Comparison of ENCODE assay signal across 20 cellular contexts in the genomic region with DNA sequence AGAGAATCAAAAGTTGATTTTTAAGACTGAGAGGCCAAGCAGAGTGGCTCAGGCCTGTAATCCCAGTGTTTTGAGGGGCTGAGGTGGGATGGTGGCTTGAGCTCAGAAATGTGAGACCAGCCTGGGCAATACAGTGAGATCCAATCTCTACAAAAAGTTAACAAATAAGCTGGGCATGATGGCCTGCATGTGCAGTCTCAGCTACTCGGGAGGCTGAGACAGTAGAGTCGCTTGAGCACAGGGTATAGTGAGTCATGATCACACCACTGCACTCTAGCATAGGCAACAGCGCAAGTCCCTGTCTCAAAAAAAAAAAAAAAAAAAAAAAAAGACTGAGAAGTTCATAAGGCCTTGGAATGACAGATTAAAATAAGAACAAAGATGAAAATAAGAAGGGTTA.
"Had no signal": no experiment of that assay in that cellular context is flagged by ENCODE, and none has a peak within 500 bp of the region (broad histone marks: within the 10 kb centered on the region; RNA-seq: fewer than 3 reads in every experiment).

No MANE protein-coding gene starts in this region.

- H3K36me3 ChIP-seq: gastroesophageal sphincter, right lobe of liver, stomach, suprapubic skin, transverse colon, uterus, WERI-Rb-1 had no signal

- H3K27ac ChIP-seq: gastroesophageal sphincter, right lobe of liver, skin epidermis, stomach, suprapubic skin, transverse colon, uterus, WERI-Rb-1 had no signal

- H3K4me3 ChIP-seq: gastroesophageal sphincter, right lobe of liver, skin epidermis, stomach, suprapubic skin, transverse colon, uterus had no signal

- DNase-seq: activated CD4-positive, alpha-beta T cell treated with anti-CD3 and anti-CD28 coated beads for 1 hour; activated CD4-positive, alpha-beta T cell treated with anti-CD3 and anti-CD28 coated beads, Interleukin-2, amount 50 U/mL, for 1 hour; activated CD8-positive, alpha-beta T cell treated with anti-CD3 and anti-CD28 coated beads, Interleukin-2, amount 10 ng/mL, durations not matched to agents 7 days and 5 days; activated gamma-delta T cell treated with Interleukin-2 at 50 U/mL for 16 hours; aorta; caudate nucleus; effector CD4-positive, alpha-beta T cell; head of caudate nucleus; hypothalamus; naive thymus-derived CD4-positive, alpha-beta T cell; occipital lobe; right lobe of liver; stimulated activated CD4-positive, alpha-beta T cell treated with anti-CD3 and anti-CD28 coated beads, Interleukin-2, amount 100 ng/mL, for 24 hours; stomach; transverse colon; uterus; WERI-Rb-1 had no signal

- H3K27me3 ChIP-seq: gastroesophageal sphincter, right lobe of liver, stomach, suprapubic skin, transverse colon, uterus had no signal
